Comparison of ENCODE assay signal across 9 cellular contexts in genomic region chrX:71536285-71536684, GRCh38. TPM values are rescaled to one million over a fixed set of nuclear protein-coding genes. Genes with fewer than 3 reads are reported as not detected.
DNase-seq lines count a peak whose midpoint lies in the region; ATAC-seq, FAIRE-seq and TF ChIP-seq lines count a peak whose summit lies in the region.
"Had no signal": no experiment of that assay in that cellular context is flagged by ENCODE, and none has a peak within 500 bp of the region (broad histone marks: within the 10 kb centered on the region; RNA-seq: fewer than 3 reads in every experiment).

No MANE protein-coding gene starts in this region.

- peak overlapping the region; percentile 99 for H3K4me3 Mint-ChIP-seq in astrocyte (ENCODE audit: unreplicated experiment)
- H3K4me3 Mint-ChIP-seq in naive thymus-derived CD4-positive, alpha-beta T cell = peak overlapping the region; percentile 76 to 100 (median 98)

- H3K27me3 Mint-ChIP-seq in astrocyte (ENCODE audit: low read depth, unreplicated experiment) = no peaks in the 10 kb centered on the region
- no peaks in the 10 kb centered on the region for H3K27me3 Mint-ChIP-seq in naive thymus-derived CD4-positive, alpha-beta T cell

- no peak for ATAC-seq in naive thymus-derived CD4-positive, alpha-beta T cell
- ATAC-seq in GM18511 (IDR thresholded peaks at IDR 0.05; ENCODE audit: unreplicated experiment) (no peak), HG03280 (IDR thresholded peaks at IDR 0.05; ENCODE audit: unreplicated experiment) (no peak)

- H4K20me1 ChIP-seq in astrocyte (ENCODE audit: insufficient read depth, low read length) = peaks cover 53% of the 10 kb centered on the region

- H3K36me3 Mint-ChIP-seq in astrocyte (ENCODE audit: low read depth, unreplicated experiment) = no peaks in the 10 kb centered on the region
- peaks cover 0 to 31% (median 12%) of the 10 kb centered on the region in 5 donors for H3K36me3 Mint-ChIP-seq in naive thymus-derived CD4-positive, alpha-beta T cell

- no peak for FAIRE-seq in astrocyte (lab: Jason Lieb, UNC)

- H3K27ac ChIP-seq in astrocyte (ENCODE audit: low read depth, low read length) (no peak overlapping the region), prostate gland (no peak overlapping the region)
- peak overlapping the region; percentile 91 for H3K27ac ChIP-seq in naive thymus-derived CD4-positive, alpha-beta T cell (ENCODE audit: low read depth, low read length)

- no peaks in the 10 kb centered on the region for H3K9me3 ChIP-seq in HAP-1
- no peaks in the 10 kb centered on the region for H3K9me3 ChIP-seq in astrocyte (ENCODE audit: insufficient read depth, low read depth, low read length)
- H3K9me3 ChIP-seq in naive thymus-derived CD4-positive, alpha-beta T cell (ENCODE audit: control insufficient read depth in 2 of 3, low read length in 3 of 3) = no peaks in the 10 kb centered on the region
- H3K9me3 ChIP-seq in prostate gland = no peaks in the 10 kb centered on the region

- peak overlapping the region; percentile 25 for H3K4me3 ChIP-seq in AG09309 (ENCODE audit: control insufficient read depth, low read depth, low read length)
- H3K4me3 ChIP-seq in HAP-1 = peak overlapping the region; percentile 97
- peak overlapping the region; percentile 95 for H3K4me3 ChIP-seq in astrocyte (ENCODE audit: insufficient read depth, low read depth, low read length)
- peak overlapping the region; percentile 96 for H3K4me3 ChIP-seq in naive thymus-derived CD4-positive, alpha-beta T cell (ENCODE audit: low read length)
- H3K4me3 ChIP-seq in prostate gland = peak overlapping the region in 1 of 2 donors; percentile 4

- H3K27ac Mint-ChIP-seq in astrocyte (ENCODE audit: unreplicated experiment) = peak overlapping the region; percentile 58
- peak overlapping the region in 8 of 9 donors; percentile 13 to 86 (median 67) for H3K27ac Mint-ChIP-seq in naive thymus-derived CD4-positive, alpha-beta T cell

- H3K27me3 ChIP-seq in HAP-1 (ENCODE audit: low read depth) (no peaks in the 10 kb centered on the region), astrocyte (ENCODE audit: insufficient read depth, low read length) (no peaks in the 10 kb centered on the region), prostate gland (replicated peaks; ENCODE audit: insufficient read depth) (no peaks in the 10 kb centered on the region)
- no peaks in the 10 kb centered on the region for H3K27me3 ChIP-seq in naive thymus-derived CD4-positive, alpha-beta T cell (ENCODE audit: control insufficient read depth in 2 of 2, insufficient read depth in 2 of 2, low read length in 2 of 2)

- H2AFZ ChIP-seq in astrocyte (ENCODE audit: low read depth, low read length) = no peak overlapping the region

- CTCF ChIA-PET in naive thymus-derived CD4-positive, alpha-beta T cell (lab: Charles Lee) = no interaction called here

- peak overlapping the region; percentile 94 for H3K4me2 ChIP-seq in astrocyte (ENCODE audit: low read length)

- TF ChIP-seq CTCF in AG09309 (IDR thresholded peaks at IDR 0.05; ENCODE audit: control insufficient read depth, insufficient read depth, low read depth, low read length, missing control alignments) (no peak), astrocyte (IDR thresholded peaks at IDR 0.05; ENCODE audit: insufficient read depth, low read depth, low read length) (no peak), prostate gland (IDR thresholded peaks at IDR 0.05) (no peak)

- H3K79me2 ChIP-seq in astrocyte (ENCODE audit: insufficient read depth, low read length) = peaks cover 84% of the 10 kb centered on the region

- WGBS in prostate gland = 0% methylated on average over 5 of the region's 5 CpGs

- no peak for TF ChIP-seq POLR2A in prostate gland (IDR thresholded peaks at IDR 0.05)

- no peak for DNase-seq in AG09309 (ENCODE audit: low read depth)
- DNase-seq in HAP-1 (ENCODE audit: low spot score in 2 of 2) = no peak
- DNase-seq in astrocyte (ENCODE audit: low read depth) = no peak
- no peak for DNase-seq in naive thymus-derived CD4-positive, alpha-beta T cell
- no peak for DNase-seq in HPDE6-E6E7 (ENCODE audit: extremely low spot score)
- no peak for DNase-seq in prostate gland (ENCODE audit: low spot score)
- DNase-seq: effector CD8-positive, alpha-beta T cell had no signal

- H3K9me3 Mint-ChIP-seq in astrocyte (ENCODE audit: unreplicated experiment) = no peaks in the 10 kb centered on the region
- peaks cover 0 to 4% (median 0%) of the 10 kb centered on the region in 11 donors for H3K9me3 Mint-ChIP-seq in naive thymus-derived CD4-positive, alpha-beta T cell

- peak overlapping the region; percentile 98 for H3K9ac ChIP-seq in astrocyte (ENCODE audit: low read length)

- in situ Hi-C loops in HAP-1 (cut with MboI; ENCODE audit: low sequenced_read_pairs) = no loop called here

- intact Hi-C loops in naive thymus-derived CD4-positive, alpha-beta T cell (cut with micrococcal nuclease) = loop anchor here in 1 of 2 donors (5.0 to 10.0 kb wide), 3 partner anchors 36 to 421 kb away; partner anchors contain the start of genes IL2RG and MED12
- intact Hi-C loops in prostate gland (cut with DNase I) = no loop called here

- peaks cover 43% of the 10 kb centered on the region for H3K4me1 ChIP-seq in HAP-1
- H3K4me1 ChIP-seq in astrocyte (ENCODE audit: insufficient read depth, low read length) = peaks cover 11% of the 10 kb centered on the region
- peaks cover 11 to 16% of the 10 kb centered on the region in 2 donors for H3K4me1 ChIP-seq in naive thymus-derived CD4-positive, alpha-beta T cell (ENCODE audit: control insufficient read depth in 2 of 2, insufficient read depth in 2 of 2, low read length in 2 of 2)
- H3K4me1 ChIP-seq in prostate gland (replicated peaks) = no peaks in the 10 kb centered on the region

- POLR2A ChIA-PET in naive thymus-derived CD4-positive, alpha-beta T cell (lab: Charles Lee) = interaction anchor here (0.6 to 1.2 kb wide), 3 partner anchors 44 to 85 kb away, joined by 3 to 4 read pairs (median 3); no protein-coding TSS in a partner anchor

- H3K4me1 Mint-ChIP-seq in astrocyte (ENCODE audit: low read depth, unreplicated experiment) = peaks cover 12% of the 10 kb centered on the region
- H3K4me1 Mint-ChIP-seq in naive thymus-derived CD4-positive, alpha-beta T cell = peaks cover 8 to 49% (median 37%) of the 10 kb centered on the region in 7 donors

- H3K36me3 ChIP-seq in HAP-1 (replicated peaks) (peaks cover 34% of the 10 kb centered on the region), astrocyte (ENCODE audit: insufficient read depth, low read length) (peaks cover 10% of the 10 kb centered on the region), prostate gland (no peaks in the 10 kb centered on the region)
- peaks cover 0 to 15% (median 5%) of the 10 kb centered on the region in 3 experiments for H3K36me3 ChIP-seq in naive thymus-derived CD4-positive, alpha-beta T cell (ENCODE audit: control insufficient read depth in 2 of 3, insufficient read depth in 3 of 3, low read length in 3 of 3)

RNA-seq across cellular contexts. Expression of gene OGT, which starts 3.4 kb away (rescaled TPM):
- total RNA-seq in astrocyte (139 and 140 TPM in 2 replicates), prostate gland (100 to 1,000 TPM in 1 of 2 donors, 10 to 100 TPM in 1; 68.0 to 126 TPM)
- total RNA-seq in naive thymus-derived CD4-positive, alpha-beta T cell = 100 to 1,000 TPM; 313 to 520 (median 424) TPM
- polyA plus RNA-seq in naive thymus-derived CD4-positive, alpha-beta T cell = 10 to 100 TPM; 30.5 to 40.4 TPM

RNA-seq across cellular contexts. Expression of gene GCNA, which starts 42.0 kb away (rescaled TPM):
- 2.2 and 2.4 TPM in 2 replicates for total RNA-seq in astrocyte
- total RNA-seq in naive thymus-derived CD4-positive, alpha-beta T cell = 10 to 100 TPM in 2 of 5 experiments, 1 to 10 TPM in 3; 2.5 to 14.7 (median 6.4) TPM
- under 1 TPM; 0.08 to 0.84 TPM for polyA plus RNA-seq in naive thymus-derived CD4-positive, alpha-beta T cell
- 10 to 100 TPM in 1 of 2 donors, 1 to 10 TPM in 1; 1.4 to 18.0 TPM for total RNA-seq in prostate gland
